ENCODE assay signal across 10 cellular contexts in genomic region chr15:73751896-73752816, GRCh38. TPM values are rescaled to one million over a fixed set of nuclear protein-coding genes. Genes with fewer than 3 reads are reported as not detected.
DNase-seq lines count a peak whose midpoint lies in the region; ATAC-seq and TF ChIP-seq lines count a peak whose summit lies in the region.
"Had no signal": no experiment of that assay in that cellular context is flagged by ENCODE, and none has a peak within 500 bp of the region (broad histone marks: within the 10 kb centered on the region; RNA-seq: fewer than 3 reads in every experiment).

No MANE protein-coding gene starts in this region.

- H3K27me3 ChIP-seq in RWPE2 (ENCODE audit: insufficient read depth, poor library complexity, severe bottlenecking) (peaks cover 47% of the 10 kb centered on the region), neural progenitor cell (peaks cover 46% of the 10 kb centered on the region)

- peaks cover 49% of the 10 kb centered on the region for H3K4me1 Mint-ChIP-seq in neural progenitor cell

- no peaks in the 10 kb centered on the region for H3K79me2 ChIP-seq in neural progenitor cell (ENCODE audit: low read depth)

- H4K20me1 ChIP-seq in neural progenitor cell (ENCODE audit: low read depth) = peaks cover 19% of the 10 kb centered on the region

- H3K9me3 ChIP-seq in RWPE2 (ENCODE audit: severe bottlenecking) = no peaks in the 10 kb centered on the region
- H3K9me3 ChIP-seq in neural progenitor cell (ENCODE audit: low read depth) = no peaks in the 10 kb centered on the region

- H3K27ac ChIP-seq in RWPE2 (ENCODE audit: poor library complexity, severe bottlenecking) (no peak overlapping the region), neural progenitor cell (no peak overlapping the region)

- peak; percentile 40 for ATAC-seq in RWPE2 (ENCODE audit: low read depth)
- ATAC-seq in HG03135 (IDR thresholded peaks at IDR 0.05; ENCODE audit: unreplicated experiment) = no peak
- no peak for ATAC-seq in HG03521 (IDR thresholded peaks at IDR 0.05; ENCODE audit: unreplicated experiment)

- H3K4me3 Mint-ChIP-seq in neural progenitor cell = peak overlapping the region; percentile 76
- H3K4me3 Mint-ChIP-seq: dendritic cell treated with granulocyte-macrophage colony-stimulating factor and Interleukin-4, amounts not matched to agents 40 ng/mL and 50 ng/mL, for 4 days had no signal

- H3F3A ChIP-seq in neural progenitor cell (ENCODE audit: low read depth) = peaks cover 27% of the 10 kb centered on the region

- H3K36me3 ChIP-seq in RWPE2 (ENCODE audit: low read depth) = no peaks in the 10 kb centered on the region
- no peaks in the 10 kb centered on the region for H3K36me3 ChIP-seq in neural progenitor cell

- H3K9ac ChIP-seq in neural progenitor cell = no peak overlapping the region

- H3K9me3 Mint-ChIP-seq in neural progenitor cell = no peaks in the 10 kb centered on the region
- H3K9me3 Mint-ChIP-seq: dendritic cell treated with granulocyte-macrophage colony-stimulating factor and Interleukin-4, amounts not matched to agents 40 ng/mL and 50 ng/mL, for 4 days had no signal

- H3K4me1 ChIP-seq in RWPE2 (ENCODE audit: insufficient read depth, poor library complexity, severe bottlenecking) (no peaks in the 10 kb centered on the region), neural progenitor cell (peaks cover 33% of the 10 kb centered on the region)

- no peak overlapping the region for H3K27ac Mint-ChIP-seq in neural progenitor cell
- H3K27ac Mint-ChIP-seq: dendritic cell treated with granulocyte-macrophage colony-stimulating factor and Interleukin-4, amounts not matched to agents 40 ng/mL and 50 ng/mL, for 4 days had no signal

- H3K4me3 ChIP-seq in RWPE2 (ENCODE audit: severe bottlenecking) (peak overlapping the region; percentile 27), foreskin fibroblast (ENCODE audit: low read depth in 1 of 2, low read length in 2 of 2) (peak overlapping the region; percentile 44 to 45), neural progenitor cell (peak overlapping the region; percentile 71)

- TF ChIP-seq CTCF in RWPE2 (IDR thresholded peaks at IDR 0.05; ENCODE audit: poor library complexity, severe bottlenecking) (no peak), foreskin fibroblast (IDR thresholded peaks at IDR 0.05; ENCODE audit: low read depth, low read length) (no peak), neural progenitor cell (IDR thresholded peaks at IDR 0.05) (no peak)

- H3K4me2 ChIP-seq in neural progenitor cell = peak overlapping the region; percentile 100

- DNase-seq in 8988T (peak; percentile 41), RWPE2 (ENCODE audit: low spot score) (no peak), foreskin fibroblast (peak in 1 of 2 donors; percentile 24), neural progenitor cell (ENCODE audit: low spot score) (peak; percentile 59), HK-2 (ENCODE audit: unreplicated experiment) (no peak)
- no peak for DNase-seq in activated CD4-positive, alpha-beta T cell treated with anti-CD3 and anti-CD28 coated beads, Interleukin-2, amount 50 U/mL, for 48 hours
- DNase-seq: NCI-H2029 had no signal

- H3K36me3 Mint-ChIP-seq in neural progenitor cell = no peaks in the 10 kb centered on the region

- peak overlapping the region; percentile 97 for H2AFZ ChIP-seq in neural progenitor cell (replicated peaks)

- H3K27me3 Mint-ChIP-seq in neural progenitor cell (ENCODE audit: insufficient read depth, low read depth) = peaks cover 8% of the 10 kb centered on the region

RNA-seq across cellular contexts. Expression of gene INSYN1, which starts 1.0 kb away (rescaled TPM):
- 0.17 and 1.1 TPM in 2 replicates for total RNA-seq in neural progenitor cell (ENCODE audit: low replicate concordance)

Comparison
In these comparisons a context has a peak if more than half of its experiments do, and no peak if none do; other contexts are left out.
1. DNase-seq: peak in 8988T (single experiment) and neural progenitor cell (single experiment); none in RWPE2 (single experiment), activated CD4-positive, alpha-beta T cell treated with anti-CD3 and anti-CD28 coated beads, Interleukin-2, amount 50 U/mL, for 48 hours (0 of 2) and HK-2 (single experiment).
2. Peak in every context shown above with its lines, with median percentiles within 50 percentile points of each other: H3K4me3 ChIP-seq.